ENCODE assay signal across 35 cellular contexts in genomic region chr12:41869432-41869831, GRCh38.
"Had no signal": no experiment of that assay in that cellular context is flagged by ENCODE, and none has a peak within 500 bp of the region (broad histone marks: within the 10 kb centered on the region; RNA-seq: fewer than 3 reads in every experiment).

No MANE protein-coding gene starts in this region.

- H3K36me3 Mint-ChIP-seq: activated CD8-positive, alpha-beta memory T cell treated with anti-CD3 and anti-CD28 coated beads, Interleukin-2, amount 10 ng/mL, durations not matched to agents 7 days and 5 days; activated naive CD4-positive, alpha-beta T cell treated with anti-CD3 and anti-CD28 coated beads, Interleukin-2, amount 10 ng/mL, durations not matched to agents 7 days and 5 days; activated naive CD4-positive, alpha-beta T cell treated with anti-CD3 and anti-CD28 coated beads, Interleukin-2, amount 50 U/mL, for 24 hours; activated naive CD8-positive, alpha-beta T cell; activated naive CD8-positive, alpha-beta T cell treated with anti-CD3 and anti-CD28 coated beads, Interleukin-2, amount 10 ng/mL, durations not matched to agents 7 days and 5 days had no signal

- H3K27ac Mint-ChIP-seq: activated CD4-positive, alpha-beta memory T cell treated with anti-CD3 and anti-CD28 coated beads, Interleukin-2, amount 10 ng/mL, durations not matched to agents 7 days and 5 days; activated CD4-positive, alpha-beta T cell treated with anti-CD3 and anti-CD28 coated beads for 36 hours; activated CD4-positive, alpha-beta T cell treated with anti-CD3 and anti-CD28 coated beads, Interleukin-2, amount 10 ng/mL, durations not matched to agents 7 days and 5 days; activated CD8-positive, alpha-beta memory T cell treated with anti-CD3 and anti-CD28 coated beads, Interleukin-2, amount 10 ng/mL, durations not matched to agents 7 days and 5 days; activated CD8-positive, alpha-beta T cell treated with anti-CD3 and anti-CD28 coated beads, Interleukin-2, amount 10 ng/mL, durations not matched to agents 7 days and 5 days; activated naive CD4-positive, alpha-beta T cell treated with anti-CD3 and anti-CD28 coated beads, Interleukin-2, amount 10 ng/mL, durations not matched to agents 7 days and 5 days; activated naive CD4-positive, alpha-beta T cell treated with anti-CD3 and anti-CD28 coated beads, Interleukin-2, amount 50 U/mL, for 24 hours; activated naive CD8-positive, alpha-beta T cell; activated naive CD8-positive, alpha-beta T cell treated with anti-CD3 and anti-CD28 coated beads, Interleukin-2, amount 10 ng/mL, durations not matched to agents 7 days and 5 days; activated naive CD8-positive, alpha-beta T cell treated with anti-CD3 and anti-CD28 coated beads, Interleukin-2, amount 50 U/mL, for 24 hours; activated T-cell treated with anti-CD3 and anti-CD28 coated beads, Interleukin-2, amount 50 U/mL, for 24 hours; activated T-helper 2 cell treated with anti-CD3 and anti-CD28 coated beads, Interferon-gamma antibody, Interleukin-2, Interleukin-4, amounts not matched to agents 10 μg/mL and 5 μg/mL and 100 μg/mL, durations not matched to agents 14 hours and 24 hours and 36 hours; T-helper 17 cell; T-helper 2 cell treated with Interferon-gamma antibody and Interleukin-4, amounts not matched to agents 5 μg/mL and 100 μg/mL, for 36 hours had no signal

- H3K4me1 ChIP-seq: ascending aorta had no signal

- ATAC-seq: activated CD4-positive, alpha-beta T cell treated with anti-CD3 and anti-CD28 coated beads for 36 hours; activated CD4-positive, CD25-positive, alpha-beta regulatory T cell treated with anti-CD3 and anti-CD28 coated beads, Interleukin-2, amount 50 U/mL, for 24 hours; activated CD8-positive, alpha-beta memory T cell treated with anti-CD3 and anti-CD28 coated beads, Interleukin-2, amount 10 ng/mL, durations not matched to agents 7 days and 5 days; activated CD8-positive, alpha-beta T cell treated with anti-CD3 and anti-CD28 coated beads, Interleukin-2, amount 10 ng/mL, durations not matched to agents 7 days and 5 days; activated naive CD8-positive, alpha-beta T cell treated with anti-CD3 and anti-CD28 coated beads, Interleukin-2, amount 50 U/mL, for 24 hours; T-helper 17 cell had no signal

- H3K27me3 ChIP-seq: ascending aorta, cardiac muscle cell had no signal

- H3K4me3 ChIP-seq: ascending aorta, cardiac muscle cell had no signal

- H3K9me3 Mint-ChIP-seq: activated CD4-positive, alpha-beta memory T cell treated with anti-CD3 and anti-CD28 coated beads, Interleukin-2, amount 10 ng/mL, durations not matched to agents 7 days and 5 days; activated CD4-positive, alpha-beta T cell treated with anti-CD3 and anti-CD28 coated beads, Interleukin-2, amount 10 ng/mL, durations not matched to agents 7 days and 5 days; activated naive CD4-positive, alpha-beta T cell treated with anti-CD3 and anti-CD28 coated beads, Interleukin-2, amount 10 ng/mL, durations not matched to agents 7 days and 5 days; activated T-helper 2 cell treated with anti-CD3 and anti-CD28 coated beads, Interferon-gamma antibody, Interleukin-2, Interleukin-4, amounts not matched to agents 10 μg/mL and 5 μg/mL and 100 μg/mL, durations not matched to agents 14 hours and 24 hours and 36 hours; T-helper 2 cell treated with Interferon-gamma antibody and Interleukin-4, amounts not matched to agents 5 μg/mL and 100 μg/mL, for 36 hours had no signal

- DNase-seq: activated CD4-positive, alpha-beta memory T cell treated with anti-CD3 and anti-CD28 coated beads, Interleukin-2, amount 10 ng/mL, durations not matched to agents 7 days and 5 days; activated CD4-positive, alpha-beta T cell treated with anti-CD3 and anti-CD28 coated beads for 1 hour; activated CD4-positive, alpha-beta T cell treated with anti-CD3 and anti-CD28 coated beads for 36 hours; activated CD4-positive, alpha-beta T cell treated with anti-CD3 and anti-CD28 coated beads for 48 hours; activated CD4-positive, alpha-beta T cell treated with anti-CD3 and anti-CD28 coated beads, Interleukin-2, amount 10 ng/mL, durations not matched to agents 7 days and 5 days; activated CD4-positive, alpha-beta T cell treated with anti-CD3 and anti-CD28 coated beads, Interleukin-2, amount 50 U/mL, for 48 hours; activated CD4-positive, CD25-positive, alpha-beta regulatory T cell; activated CD8-positive, alpha-beta memory T cell treated with anti-CD3 and anti-CD28 coated beads for 24 hours; activated CD8-positive, alpha-beta memory T cell treated with anti-CD3 and anti-CD28 coated beads, Interleukin-2, amount 10 ng/mL, durations not matched to agents 7 days and 5 days; activated CD8-positive, alpha-beta memory T cell treated with anti-CD3 and anti-CD28 coated beads, Interleukin-2, amount 50 U/mL, for 48 hours; activated CD8-positive, alpha-beta T cell treated with anti-CD3 and anti-CD28 coated beads, Interleukin-2, amount 10 ng/mL, durations not matched to agents 7 days and 5 days; activated effector memory CD4-positive, alpha-beta T cell treated with Interleukin-2 at 50 U/mL for 16 hours; activated gamma-delta T cell; activated naive CD4-positive, alpha-beta T cell treated with anti-CD3 and anti-CD28 coated beads, Interleukin-2, amount 10 ng/mL, durations not matched to agents 7 days and 5 days; activated naive CD4-positive, alpha-beta T cell treated with Interleukin-2 at 50 U/mL for 16 hours; activated naive CD8-positive, alpha-beta T cell treated with anti-CD3 and anti-CD28 coated beads, Interleukin-2, amount 10 ng/mL, durations not matched to agents 7 days and 5 days; activated naive CD8-positive, alpha-beta T cell treated with anti-CD3 and anti-CD28 coated beads, Interleukin-2, amount 50 U/mL, for 24 hours; activated T-cell treated with anti-CD3 and anti-CD28 coated beads, Interleukin-2, amount 50 U/mL, for 24 hours; activated T-cell treated with anti-CD3 and anti-CD28 coated beads, Interleukin-2, amount 50 U/mL, for 48 hours; amygdala; anterior cingulate cortex; caudate nucleus; cerebellar nuclear complex; T-helper 17 cell; T-helper 9 cell had no signal

- H3K27ac ChIP-seq: ascending aorta, cardiac muscle cell, VCaP had no signal

- H3K4me1 Mint-ChIP-seq: activated CD4-positive, alpha-beta memory T cell treated with anti-CD3 and anti-CD28 coated beads, Interleukin-2, amount 10 ng/mL, durations not matched to agents 7 days and 5 days; activated CD4-positive, alpha-beta T cell treated with anti-CD3 and anti-CD28 coated beads for 36 hours; activated CD4-positive, alpha-beta T cell treated with anti-CD3 and anti-CD28 coated beads, Interleukin-2, amount 10 ng/mL, durations not matched to agents 7 days and 5 days; activated CD8-positive, alpha-beta memory T cell treated with anti-CD3 and anti-CD28 coated beads, Interleukin-2, amount 10 ng/mL, durations not matched to agents 7 days and 5 days; activated naive CD4-positive, alpha-beta T cell treated with anti-CD3 and anti-CD28 coated beads, Interleukin-2, amount 10 ng/mL, durations not matched to agents 7 days and 5 days; activated naive CD4-positive, alpha-beta T cell treated with anti-CD3 and anti-CD28 coated beads, Interleukin-2, amount 50 U/mL, for 24 hours; activated naive CD8-positive, alpha-beta T cell treated with anti-CD3 and anti-CD28 coated beads, Interleukin-2, amount 10 ng/mL, durations not matched to agents 7 days and 5 days; activated naive CD8-positive, alpha-beta T cell treated with anti-CD3 and anti-CD28 coated beads, Interleukin-2, amount 50 U/mL, for 24 hours; central memory CD8-positive, alpha-beta T cell; T-helper 17 cell had no signal

- H3K27me3 Mint-ChIP-seq: activated CD8-positive, alpha-beta memory T cell treated with anti-CD3 and anti-CD28 coated beads, Interleukin-2, amount 10 ng/mL, durations not matched to agents 7 days and 5 days; activated naive CD4-positive, alpha-beta T cell treated with anti-CD3 and anti-CD28 coated beads, Interleukin-2, amount 10 ng/mL, durations not matched to agents 7 days and 5 days; activated naive CD8-positive, alpha-beta T cell treated with anti-CD3 and anti-CD28 coated beads, Interleukin-2, amount 50 U/mL, for 24 hours; brain; T-helper 17 cell had no signal

- H3K36me3 ChIP-seq: ascending aorta, cardiac muscle cell had no signal

- H3K4me3 Mint-ChIP-seq: activated CD4-positive, alpha-beta memory T cell treated with anti-CD3 and anti-CD28 coated beads, Interleukin-2, amount 10 ng/mL, durations not matched to agents 7 days and 5 days; activated CD4-positive, alpha-beta T cell treated with anti-CD3 and anti-CD28 coated beads for 36 hours; activated CD4-positive, alpha-beta T cell treated with anti-CD3 and anti-CD28 coated beads, Interleukin-2, amount 10 ng/mL, durations not matched to agents 7 days and 5 days; activated CD8-positive, alpha-beta memory T cell treated with anti-CD3 and anti-CD28 coated beads, Interleukin-2, amount 10 ng/mL, durations not matched to agents 7 days and 5 days; activated CD8-positive, alpha-beta T cell treated with anti-CD3 and anti-CD28 coated beads, Interleukin-2, amount 10 ng/mL, durations not matched to agents 7 days and 5 days; activated naive CD4-positive, alpha-beta T cell treated with anti-CD3 and anti-CD28 coated beads, Interleukin-2, amount 10 ng/mL, durations not matched to agents 7 days and 5 days; activated naive CD4-positive, alpha-beta T cell treated with anti-CD3 and anti-CD28 coated beads, Interleukin-2, amount 50 U/mL, for 24 hours; activated naive CD8-positive, alpha-beta T cell; activated naive CD8-positive, alpha-beta T cell treated with anti-CD3 and anti-CD28 coated beads, Interleukin-2, amount 10 ng/mL, durations not matched to agents 7 days and 5 days; activated naive CD8-positive, alpha-beta T cell treated with anti-CD3 and anti-CD28 coated beads, Interleukin-2, amount 50 U/mL, for 24 hours; activated T-cell treated with anti-CD3 and anti-CD28 coated beads, Interleukin-2, amount 50 U/mL, for 24 hours; brain; central memory CD8-positive, alpha-beta T cell; T-helper 17 cell; T-helper 2 cell treated with Interferon-gamma antibody and Interleukin-4, amounts not matched to agents 5 μg/mL and 100 μg/mL, for 36 hours had no signal
